In genomic region chr19:44857837-44858236, GRCh38 we compare ENCODE assay signal across 30 cellular contexts. TPM values are rescaled to one million over a fixed set of nuclear protein-coding genes. Genes with fewer than 3 reads are reported as not detected.
DNase-seq lines count a peak whose midpoint lies in the region; ATAC-seq, FAIRE-seq and TF ChIP-seq lines count a peak whose summit lies in the region.
"Had no signal": no experiment of that assay in that cellular context is flagged by ENCODE, and none has a peak within 500 bp of the region (broad histone marks: within the 10 kb centered on the region; RNA-seq: fewer than 3 reads in every experiment).

No MANE protein-coding gene starts in this region.

- peak; percentile 36 for FAIRE-seq in HepG2 (lab: Jason Lieb, UNC)
- FAIRE-seq: GM18507, HTR-8/SVneo had no signal

- TF ChIP-seq EP300 in HepG2 (IDR thresholded peaks at IDR 0.05; ENCODE audit: low read depth in 2 of 2, low read length in 2 of 2) (no peak), HepG2 (CRISPR knock-in tag; IDR thresholded peaks at IDR 0.05; ENCODE audit: borderline replicate concordance) (no peak)

- 20% methylated on average over 4 of the region's 4 CpGs for WGBS in HepG2 (ENCODE audit: low lambda C conversion rate)
- 63 to 78% (median 74%) methylated on average over 4 of the region's 4 CpGs for WGBS in spleen, 5 donors

- H4K20me1 ChIP-seq in HepG2 (ENCODE audit: insufficient read depth, low read length), result peaks cover 16% of the 10 kb centered on the region

- H3K27ac ChIP-seq in SJCRH30 (no peak overlapping the region), HepG2 (ENCODE audit: extremely low read length, insufficient read depth, low read length) (peak overlapping the region; percentile 65), spleen (peak overlapping the region in 5 of 8 donors; percentile 71 to 84 (median 74))
- H3K27ac ChIP-seq: brain microvascular endothelial cell, GM23248, Peyer's patch, transverse colon had no signal

- no peak for TF ChIP-seq POLR2A in HepG2 (IDR thresholded peaks at IDR 0.05; ENCODE audit: insufficient read depth in 1 of 2, low read depth in 2 of 2, low read length in 2 of 2)
- TF ChIP-seq POLR2A in spleen (IDR thresholded peaks at IDR 0.05), result no peak

- BruUV-seq in HepG2 (replicated peaks; lab: Mats Ljungman, UMichigan), result no TSS peak

- H3K36me3 ChIP-seq in H7 (replicated peaks; ENCODE audit: control insufficient read depth, insufficient read depth, low read length), result peaks cover 1% of the 10 kb centered on the region; the same call in 1 of the 2 replicates
- H3K36me3 ChIP-seq in SJCRH30, result peaks cover 5% of the 10 kb centered on the region; the same call in 1 of the 2 replicates
- H3K36me3 ChIP-seq in HepG2 (replicated peaks in 1 of 2; ENCODE audit: control insufficient read depth in 1 of 2, insufficient read depth in 2 of 2, low read length in 2 of 2), result peaks cover 5 to 28% of the 10 kb centered on the region in 2 experiments; a peak in 4 of 5 replicates
- H3K36me3 ChIP-seq in spleen, result peaks cover 0 to 44% (median 0%) of the 10 kb centered on the region in 6 donors
- H3K36me3 ChIP-seq: Peyer's patch had no signal

- H3K4me2 ChIP-seq in HepG2 (ENCODE audit: low read depth, low read length), result peak overlapping the region; percentile 57

- TF ChIP-seq RAD21 in HepG2 (CRISPR knock-in tag; IDR thresholded peaks at IDR 0.05), result no peak

- H3K4me1 ChIP-seq in SJCRH30, result peaks cover 21% of the 10 kb centered on the region
- peaks cover 69% of the 10 kb centered on the region for H3K4me1 ChIP-seq in HepG2 (ENCODE audit: insufficient read depth, low read length)
- peaks cover 6 to 65% (median 27%) of the 10 kb centered on the region in 6 donors for H3K4me1 ChIP-seq in spleen
- H3K4me1 ChIP-seq: Peyer's patch had no signal

- H3K9me3 ChIP-seq in SJCRH30 (replicated peaks) (no peaks in the 10 kb centered on the region), HepG2 (ENCODE audit: low read length) (no peaks in the 10 kb centered on the region), spleen (no peaks in the 10 kb centered on the region)
- H3K9me3 ChIP-seq: Peyer's patch, transverse colon had no signal

- intact Hi-C loops in HepG2 (cut with micrococcal nuclease; ENCODE audit: unreplicated experiment) (no loop called here), spleen (cut with DNase I; ENCODE audit: low total_unique reads) (no loop called here)

- H3K4me3 ChIP-seq in H7 (ENCODE audit: insufficient read depth, low read depth, low read length) (no peak overlapping the region), SJCRH30 (no peak overlapping the region), HepG2 (replicated peaks in 1 of 3; ENCODE audit: insufficient read depth in 1 of 3, low read depth in 2 of 3, low read length in 3 of 3) (no peak overlapping the region; a peak in 1 of 6 replicates), spleen (no peak overlapping the region)
- H3K4me3 ChIP-seq: GM23248, Peyer's patch, transverse colon had no signal

- H2AFZ ChIP-seq in HepG2 (ENCODE audit: low read length), result no peak overlapping the region
- H2AFZ ChIP-seq: GM23248 had no signal

- H3K9ac ChIP-seq in HepG2 (ENCODE audit: insufficient read depth, low read depth, low read length), result no peak overlapping the region
- H3K9ac ChIP-seq: GM23248 had no signal

- POLR2A ChIA-PET in HepG2 (lab: Yijun Ruan, JAX), result interaction anchor here (0.7 to 3.6 kb wide), 5 partner anchors 9 to 48 kb away, joined by 4 to 36 read pairs (median 11); partner anchors contain the start of genes APOE, NECTIN2 and TOMM40

- TF ChIP-seq CTCF in HepG2 (CRISPR knock-in tag; IDR thresholded peaks at IDR 0.05), result no peak
- TF ChIP-seq CTCF in spleen (IDR thresholded peaks at IDR 0.05 in 8 of 11, conservative IDR thresholded peaks at IDR 0.05 in 3 of 11), result no peak

- ATAC-seq in HepG2 (peak; percentile 89), HG02763 (IDR thresholded peaks at IDR 0.05; ENCODE audit: unreplicated experiment) (no peak)
- ATAC-seq: activated T-helper 17 cell treated with anti-CD3 and anti-CD28 coated beads, Interleukin-2, amount 50 U/mL, for 72 hours; naive thymus-derived CD4-positive, alpha-beta T cell had no signal

- in situ Hi-C loops in HepG2 (cut with HindIII; ENCODE audit: extremely low pct_ligation_motif_present, low pct_unique_long_range_greater_than_20kb), result no loop called here

- CTCF ChIA-PET in HepG2 (lab: Yijun Ruan, JAX; ENCODE audit: low intra/inter-chr PET ratio, low total read pairs), result no interaction called here

- no peaks in the 10 kb centered on the region for H3K27me3 ChIP-seq in H7 (ENCODE audit: control insufficient read depth, insufficient read depth, low read length)
- H3K27me3 ChIP-seq in SJCRH30, result no peaks in the 10 kb centered on the region
- no peaks in the 10 kb centered on the region for H3K27me3 ChIP-seq in HepG2 (ENCODE audit: control insufficient read depth in 1 of 2, insufficient read depth in 2 of 2, low read length in 2 of 2)
- H3K27me3 ChIP-seq in spleen (replicated peaks in 1 of 7), result no peaks in the 10 kb centered on the region
- H3K27me3 ChIP-seq: brain microvascular endothelial cell, Peyer's patch, transverse colon had no signal

- DNase-seq in H7 (peak; percentile 11), SJCRH30 (peak; percentile 55 to 60), HepG2 (ENCODE audit: low spot score) (no peak), spleen (no peak), islet precursor cell (no peak), DMS79 (lab: John Stamatoyannopoulos, UW) (no peak)
- DNase-seq: activated CD4-positive, alpha-beta T cell treated with anti-CD3 and anti-CD28 coated beads for 48 hours; activated naive CD4-positive, alpha-beta T cell treated with anti-CD3 and anti-CD28 coated beads, Interleukin-2, amount 50 U/mL, for 16 hours; brain microvascular endothelial cell; C1 segment of cervical spinal cord; GM23248; HFFc6; KBM-7; left ventricle myocardium superior; naive thymus-derived CD4-positive, alpha-beta T cell; NCI-H1105 treated with DMSO at 0.1 percent for 48 hours; NCI-H2081; NCI-H2227 treated with DMSO at 0.1 percent for 48 hours; NCI-H526 treated with DMSO at 0.1 percent for 48 hours; occipital lobe; Peyer's patch; SHP77 treated with DMSO at 0.1 percent for 48 hours; stimulated activated CD4-positive, alpha-beta T cell treated with anti-CD3 and anti-CD28 coated beads, Interleukin-15, amount 100 ng/mL, for 24 hours; stimulated activated CD4-positive, alpha-beta T cell treated with anti-CD3 and anti-CD28 coated beads, Interleukin-4, amount 100 ng/mL, for 4 hours; transverse colon had no signal

- peaks cover 46% of the 10 kb centered on the region for H3K79me2 ChIP-seq in HepG2 (ENCODE audit: insufficient read depth, low read length)

RNA-seq across cellular contexts. Expression of gene NECTIN2, which starts 11.7 kb away (rescaled TPM):
- total RNA-seq in H7 (2014; rRNA removed; shearing (Covaris generic)), result 152 and 207 TPM in 2 replicates
- total RNA-seq in SJCRH30 (2014; rRNA removed; shearing (Covaris generic)), result 46.0 and 50.2 TPM in 2 replicates
- total RNA-seq in HepG2 (2016; rRNA removed; fragmentation: Illumina TruSeq; extraction: Trizol), result 32.7 and 75.4 TPM in 2 replicates
- total RNA-seq in HepG2 (2016; cell fraction: cytosol; rRNA removed; fragmentation: Illumina TruSeq; extraction: Trizol; ENCODE audit: low read depth), result 14.1 and 16.2 TPM in 2 replicates
- total RNA-seq in HepG2 (2016; cell fraction: insoluble cytoplasmic fraction; rRNA removed; fragmentation: Illumina TruSeq; extraction: Trizol), result 26.6 and 79.7 TPM in 2 replicates
- 27.2 and 31.1 TPM in 2 replicates for total RNA-seq in HepG2 (2016; cell fraction: membrane; rRNA removed; fragmentation: Illumina TruSeq; extraction: Trizol)
- 65.4 and 75.4 TPM in 2 replicates for total RNA-seq in HepG2 (2016; cell fraction: nucleus; rRNA removed; fragmentation: Illumina TruSeq; extraction: Trizol)
- 114 and 164 TPM in 2 replicates for polyA plus RNA-seq in HepG2 (2011; rRNA removed)
- polyA plus RNA-seq in HepG2 (2011; cell fraction: cytosol; rRNA removed), result 99.1 and 107 TPM in 2 replicates
- 78.9 and 91.7 TPM in 2 replicates for polyA plus RNA-seq in HepG2 (2011; cell fraction: nucleus; rRNA removed)
- polyA plus RNA-seq in HepG2 (2012), result 75.5 and 159 TPM in 2 replicates
- 13.2 and 14.3 TPM in 2 replicates for polyA plus RNA-seq in HepG2 (2016; cell fraction: cytosol; fragmentation: Illumina TruSeq; extraction: Trizol; ENCODE audit: low read depth)
- polyA plus RNA-seq in HepG2 (2016; cell fraction: insoluble cytoplasmic fraction; fragmentation: Illumina TruSeq; extraction: Trizol; ENCODE audit: low read depth), result 33.0 and 42.6 TPM in 2 replicates
- 24.0 and 26.9 TPM in 2 replicates for polyA plus RNA-seq in HepG2 (2016; cell fraction: membrane; fragmentation: Illumina TruSeq; extraction: Trizol; ENCODE audit: low read depth)
- polyA plus RNA-seq in HepG2 (2016; cell fraction: nucleus; fragmentation: Illumina TruSeq; extraction: Trizol; ENCODE audit: insufficient read depth, low read depth), result 142 TPM in 2 replicates
- 35.2 and 152 TPM in 2 replicates for polyA minus RNA-seq in HepG2 (2011; rRNA and poly(A)+ RNA removed; ENCODE audit: low replicate concordance)
- 59.6 and 69.2 TPM in 2 replicates for polyA minus RNA-seq in HepG2 (2011; cell fraction: cytosol; rRNA and poly(A)+ RNA removed)
- polyA minus RNA-seq in HepG2 (2011; cell fraction: nucleus; rRNA and poly(A)+ RNA removed), result 28.7 and 29.8 TPM in 2 replicates
- 100 to 1,000 TPM in 4 of 7 donors, 10 to 100 TPM in 3; 94.1 to 136 (median 101) TPM for total RNA-seq in spleen
- polyA plus RNA-seq in spleen, result 10 to 100 TPM; 14.3 to 57.1 (median 41.6) TPM
- total RNA-seq: T-helper 2 cell treated with Interferon-gamma antibody and Interleukin-4, amounts not matched to agents 100 ng/mL and 5 ng/mL, for 36 hours had no signal

RNA-seq across cellular contexts. Expression of gene TOMM40, which starts 33.2 kb away (rescaled TPM):
- 160 and 204 TPM in 2 replicates for total RNA-seq in H7 (2014; rRNA removed; shearing (Covaris generic))
- 104 and 110 TPM in 2 replicates for total RNA-seq in SJCRH30 (2014; rRNA removed; shearing (Covaris generic))
- total RNA-seq in HepG2 (2016; rRNA removed; fragmentation: Illumina TruSeq; extraction: Trizol) (84.5 and 110 TPM in 2 replicates), spleen (10 to 100 TPM; 25.8 to 49.0 (median 33.0) TPM)
- total RNA-seq in HepG2 (2016; cell fraction: cytosol; rRNA removed; fragmentation: Illumina TruSeq; extraction: Trizol; ENCODE audit: low read depth), result 53.8 and 61.2 TPM in 2 replicates
- 80.8 and 107 TPM in 2 replicates for total RNA-seq in HepG2 (2016; cell fraction: insoluble cytoplasmic fraction; rRNA removed; fragmentation: Illumina TruSeq; extraction: Trizol)
- 83.6 and 90.9 TPM in 2 replicates for total RNA-seq in HepG2 (2016; cell fraction: membrane; rRNA removed; fragmentation: Illumina TruSeq; extraction: Trizol)
- total RNA-seq in HepG2 (2016; cell fraction: nucleus; rRNA removed; fragmentation: Illumina TruSeq; extraction: Trizol), result 53.3 and 59.8 TPM in 2 replicates
- polyA plus RNA-seq in HepG2 (2011; rRNA removed) (72.0 and 80.8 TPM in 2 replicates), spleen (10 to 100 TPM; 19.3 to 33.9 (median 30.4) TPM)
- 70.1 and 101 TPM in 2 replicates for polyA plus RNA-seq in HepG2 (2011; cell fraction: cytosol; rRNA removed)
- polyA plus RNA-seq in HepG2 (2011; cell fraction: nucleus; rRNA removed), result 86.1 and 90.7 TPM in 2 replicates
- polyA plus RNA-seq in HepG2 (2012), result 50.6 and 56.9 TPM in 2 replicates
- 78.5 and 80.1 TPM in 2 replicates for polyA plus RNA-seq in HepG2 (2016; cell fraction: cytosol; fragmentation: Illumina TruSeq; extraction: Trizol; ENCODE audit: low read depth)
- 123 and 139 TPM in 2 replicates for polyA plus RNA-seq in HepG2 (2016; cell fraction: insoluble cytoplasmic fraction; fragmentation: Illumina TruSeq; extraction: Trizol; ENCODE audit: low read depth)
- polyA plus RNA-seq in HepG2 (2016; cell fraction: membrane; fragmentation: Illumina TruSeq; extraction: Trizol; ENCODE audit: low read depth), result 85.7 and 87.8 TPM in 2 replicates
- polyA plus RNA-seq in HepG2 (2016; cell fraction: nucleus; fragmentation: Illumina TruSeq; extraction: Trizol; ENCODE audit: insufficient read depth, low read depth), result 130 and 133 TPM in 2 replicates
- 89.9 and 116 TPM in 2 replicates for polyA minus RNA-seq in HepG2 (2011; rRNA and poly(A)+ RNA removed; ENCODE audit: low replicate concordance)
- polyA minus RNA-seq in HepG2 (2011; cell fraction: cytosol; rRNA and poly(A)+ RNA removed), result 25.4 and 31.5 TPM in 2 replicates
- 14.4 and 14.8 TPM in 2 replicates for polyA minus RNA-seq in HepG2 (2011; cell fraction: nucleus; rRNA and poly(A)+ RNA removed)

RNA-seq across cellular contexts. Expression of gene APOE, which starts 47.8 kb away (rescaled TPM):
- total RNA-seq in H7 (2014; rRNA removed; shearing (Covaris generic)), result 826 and 994 TPM in 2 replicates
- total RNA-seq in SJCRH30 (2014; rRNA removed; shearing (Covaris generic)), result 4.5 and 6.5 TPM in 2 replicates
- 458 and 1,328 TPM in 2 replicates for total RNA-seq in HepG2 (2016; rRNA removed; fragmentation: Illumina TruSeq; extraction: Trizol)
- total RNA-seq in HepG2 (2016; cell fraction: cytosol; rRNA removed; fragmentation: Illumina TruSeq; extraction: Trizol; ENCODE audit: low read depth), result 159 and 166 TPM in 2 replicates
- 502 and 1,332 TPM in 2 replicates for total RNA-seq in HepG2 (2016; cell fraction: insoluble cytoplasmic fraction; rRNA removed; fragmentation: Illumina TruSeq; extraction: Trizol)
- 224 and 230 TPM in 2 replicates for total RNA-seq in HepG2 (2016; cell fraction: membrane; rRNA removed; fragmentation: Illumina TruSeq; extraction: Trizol)
- 800 and 999 TPM in 2 replicates for total RNA-seq in HepG2 (2016; cell fraction: nucleus; rRNA removed; fragmentation: Illumina TruSeq; extraction: Trizol)
- 1,470 and 1,944 TPM in 2 replicates for polyA plus RNA-seq in HepG2 (2011; rRNA removed)
- 2,997 and 3,700 TPM in 2 replicates for polyA plus RNA-seq in HepG2 (2011; cell fraction: cytosol; rRNA removed)
- polyA plus RNA-seq in HepG2 (2011; cell fraction: nucleus; rRNA removed), result 1,674 and 2,058 TPM in 2 replicates
- 709 and 938 TPM in 2 replicates for polyA plus RNA-seq in HepG2 (2012)
- 177 and 191 TPM in 2 replicates for polyA plus RNA-seq in HepG2 (2016; cell fraction: cytosol; fragmentation: Illumina TruSeq; extraction: Trizol; ENCODE audit: low read depth)
- 450 and 491 TPM in 2 replicates for polyA plus RNA-seq in HepG2 (2016; cell fraction: insoluble cytoplasmic fraction; fragmentation: Illumina TruSeq; extraction: Trizol; ENCODE audit: low read depth)
- polyA plus RNA-seq in HepG2 (2016; cell fraction: membrane; fragmentation: Illumina TruSeq; extraction: Trizol; ENCODE audit: low read depth), result 185 and 190 TPM in 2 replicates
- polyA plus RNA-seq in HepG2 (2016; cell fraction: nucleus; fragmentation: Illumina TruSeq; extraction: Trizol; ENCODE audit: insufficient read depth, low read depth), result 1,533 and 1,741 TPM in 2 replicates
- 0.40 and 224 TPM in 2 replicates for polyA minus RNA-seq in HepG2 (2011; rRNA and poly(A)+ RNA removed; ENCODE audit: low replicate concordance)
- polyA minus RNA-seq in HepG2 (2011; cell fraction: cytosol; rRNA and poly(A)+ RNA removed), result 272 and 395 TPM in 2 replicates
- polyA minus RNA-seq in HepG2 (2011; cell fraction: nucleus; rRNA and poly(A)+ RNA removed), result 73.5 and 101 TPM in 2 replicates
- total RNA-seq in spleen, result 1,000 to 10,000 TPM in 1 of 7 donors, 100 to 1,000 TPM in 6; 321 to 2,099 (median 745) TPM
- polyA plus RNA-seq in spleen, result 1,000 to 10,000 TPM in 1 of 3 donors, 100 to 1,000 TPM in 2; 198 to 1,046 (median 619) TPM
- polyA plus RNA-seq: naive thymus-derived CD4-positive, alpha-beta T cell had no signal

RNA-seq across cellular contexts. Expression of gene BCAM, which starts 48.9 kb away (rescaled TPM):
- total RNA-seq in H7 (2014; rRNA removed; shearing (Covaris generic)), result 23.9 and 24.2 TPM in 2 replicates
- 15.5 and 15.9 TPM in 2 replicates for total RNA-seq in SJCRH30 (2014; rRNA removed; shearing (Covaris generic))
- total RNA-seq in HepG2 (2016; rRNA removed; fragmentation: Illumina TruSeq; extraction: Trizol), result 30.6 and 51.2 TPM in 2 replicates
- 13.8 and 14.2 TPM in 2 replicates for total RNA-seq in HepG2 (2016; cell fraction: cytosol; rRNA removed; fragmentation: Illumina TruSeq; extraction: Trizol; ENCODE audit: low read depth)
- 22.1 and 59.2 TPM in 2 replicates for total RNA-seq in HepG2 (2016; cell fraction: insoluble cytoplasmic fraction; rRNA removed; fragmentation: Illumina TruSeq; extraction: Trizol)
- 23.6 and 25.3 TPM in 2 replicates for total RNA-seq in HepG2 (2016; cell fraction: membrane; rRNA removed; fragmentation: Illumina TruSeq; extraction: Trizol)
- 82.3 and 107 TPM in 2 replicates for total RNA-seq in HepG2 (2016; cell fraction: nucleus; rRNA removed; fragmentation: Illumina TruSeq; extraction: Trizol)
- 62.7 and 68.0 TPM in 2 replicates for polyA plus RNA-seq in HepG2 (2011; rRNA removed)
- polyA plus RNA-seq in HepG2 (2011; cell fraction: cytosol; rRNA removed), result 30.5 and 43.7 TPM in 2 replicates
- polyA plus RNA-seq in HepG2 (2011; cell fraction: nucleus; rRNA removed), result 347 and 430 TPM in 2 replicates
- polyA plus RNA-seq in HepG2 (2012), result 225 and 263 TPM in 2 replicates
- polyA plus RNA-seq in HepG2 (2016; cell fraction: cytosol; fragmentation: Illumina TruSeq; extraction: Trizol; ENCODE audit: low read depth), result 20.9 and 22.6 TPM in 2 replicates
- polyA plus RNA-seq in HepG2 (2016; cell fraction: insoluble cytoplasmic fraction; fragmentation: Illumina TruSeq; extraction: Trizol; ENCODE audit: low read depth), result 55.5 and 77.0 TPM in 2 replicates
- 33.0 and 38.0 TPM in 2 replicates for polyA plus RNA-seq in HepG2 (2016; cell fraction: membrane; fragmentation: Illumina TruSeq; extraction: Trizol; ENCODE audit: low read depth)
- 426 and 433 TPM in 2 replicates for polyA plus RNA-seq in HepG2 (2016; cell fraction: nucleus; fragmentation: Illumina TruSeq; extraction: Trizol; ENCODE audit: insufficient read depth, low read depth)
- polyA minus RNA-seq in HepG2 (2011; rRNA and poly(A)+ RNA removed; ENCODE audit: low replicate concordance), result 67.0 TPM in 1 of 2 replicates, not detected in the other
- 53.4 and 68.9 TPM in 2 replicates for polyA minus RNA-seq in HepG2 (2011; cell fraction: cytosol; rRNA and poly(A)+ RNA removed)
- polyA minus RNA-seq in HepG2 (2011; cell fraction: nucleus; rRNA and poly(A)+ RNA removed), result 37.1 and 45.6 TPM in 2 replicates
- total RNA-seq in spleen, result 10 to 100 TPM; 26.3 to 64.8 (median 55.6) TPM
- 10 to 100 TPM in 1 of 3 donors, 1 to 10 TPM in 2; 4.9 to 28.6 (median 8.0) TPM for polyA plus RNA-seq in spleen
- total RNA-seq: activated T-helper 17 cell treated with anti-CD3 and anti-CD28 coated beads, Interleukin-2, amount 50 U/mL, for 72 hours; T-helper 2 cell treated with Interferon-gamma antibody and Interleukin-4, amounts not matched to agents 100 ng/mL and 5 ng/mL, for 36 hours had no signal
- polyA plus RNA-seq: naive thymus-derived CD4-positive, alpha-beta T cell had no signal

RNA-seq across cellular contexts. Expression of gene APOC1, which starts 56.6 kb away (rescaled TPM):
- 65.6 and 139 TPM in 2 replicates for total RNA-seq in H7 (2014; rRNA removed; shearing (Covaris generic))
- total RNA-seq in SJCRH30 (2014; rRNA removed; shearing (Covaris generic)), result 18.3 and 22.9 TPM in 2 replicates
- total RNA-seq in HepG2 (2016; rRNA removed; fragmentation: Illumina TruSeq; extraction: Trizol) (417 and 600 TPM in 2 replicates), spleen (100 to 1,000 TPM in 6 of 7 donors, 10 to 100 TPM in 1; 90.0 to 355 (median 195) TPM)
- 534 and 640 TPM in 2 replicates for total RNA-seq in HepG2 (2016; cell fraction: cytosol; rRNA removed; fragmentation: Illumina TruSeq; extraction: Trizol; ENCODE audit: low read depth)
- 415 and 575 TPM in 2 replicates for total RNA-seq in HepG2 (2016; cell fraction: insoluble cytoplasmic fraction; rRNA removed; fragmentation: Illumina TruSeq; extraction: Trizol)
- total RNA-seq in HepG2 (2016; cell fraction: membrane; rRNA removed; fragmentation: Illumina TruSeq; extraction: Trizol), result 550 and 704 TPM in 2 replicates
- total RNA-seq in HepG2 (2016; cell fraction: nucleus; rRNA removed; fragmentation: Illumina TruSeq; extraction: Trizol), result 303 and 371 TPM in 2 replicates
- polyA plus RNA-seq in HepG2 (2011; rRNA removed) (1,235 and 1,480 TPM in 2 replicates), spleen (100 to 1,000 TPM in 2 of 3 donors, 10 to 100 TPM in 1; 99.4 to 465 (median 348) TPM)
- 789 and 856 TPM in 2 replicates for polyA plus RNA-seq in HepG2 (2011; cell fraction: cytosol; rRNA removed)
- polyA plus RNA-seq in HepG2 (2011; cell fraction: nucleus; rRNA removed), result 221 and 239 TPM in 2 replicates
- 609 and 1,000 TPM in 2 replicates for polyA plus RNA-seq in HepG2 (2012)
- polyA plus RNA-seq in HepG2 (2016; cell fraction: cytosol; fragmentation: Illumina TruSeq; extraction: Trizol; ENCODE audit: low read depth), result 629 and 790 TPM in 2 replicates
- 381 and 408 TPM in 2 replicates for polyA plus RNA-seq in HepG2 (2016; cell fraction: insoluble cytoplasmic fraction; fragmentation: Illumina TruSeq; extraction: Trizol; ENCODE audit: low read depth)
- polyA plus RNA-seq in HepG2 (2016; cell fraction: membrane; fragmentation: Illumina TruSeq; extraction: Trizol; ENCODE audit: low read depth), result 501 and 616 TPM in 2 replicates
- polyA plus RNA-seq in HepG2 (2016; cell fraction: nucleus; fragmentation: Illumina TruSeq; extraction: Trizol; ENCODE audit: insufficient read depth, low read depth), result 540 and 648 TPM in 2 replicates
- polyA minus RNA-seq in HepG2 (2011; rRNA and poly(A)+ RNA removed; ENCODE audit: low replicate concordance), result 364 TPM in 1 of 2 replicates, not detected in the other
- polyA minus RNA-seq in HepG2 (2011; cell fraction: cytosol; rRNA and poly(A)+ RNA removed), result 191 and 220 TPM in 2 replicates
- polyA minus RNA-seq in HepG2 (2011; cell fraction: nucleus; rRNA and poly(A)+ RNA removed), result 50.5 and 79.1 TPM in 2 replicates
- total RNA-seq: GM23248; T-helper 2 cell treated with Interferon-gamma antibody and Interleukin-4, amounts not matched to agents 100 ng/mL and 5 ng/mL, for 36 hours had no signal
- polyA plus RNA-seq: naive thymus-derived CD4-positive, alpha-beta T cell had no signal

Comparison
In these comparisons a context has a peak if more than half of its experiments do, and no peak if none do; other contexts are left out.
1. DNase-seq: peak in H7 (single experiment) and SJCRH30 (2 of 2); none in HepG2 (single experiment), spleen (single experiment), islet precursor cell (single experiment) and DMS79 (single experiment).
2. RNA of gene APOE, which starts 47.8 kb away (total RNA-seq): 159 to 1,332 TPM in HepG2, 826 to 994 TPM in H7 and 321 to 2,099 TPM in spleen; 4.5 to 6.5 TPM in SJCRH30; every median in the first group is over 10 times any median in the second.